8 cellular contexts compared by ENCODE assay signal in the genomic region with DNA sequence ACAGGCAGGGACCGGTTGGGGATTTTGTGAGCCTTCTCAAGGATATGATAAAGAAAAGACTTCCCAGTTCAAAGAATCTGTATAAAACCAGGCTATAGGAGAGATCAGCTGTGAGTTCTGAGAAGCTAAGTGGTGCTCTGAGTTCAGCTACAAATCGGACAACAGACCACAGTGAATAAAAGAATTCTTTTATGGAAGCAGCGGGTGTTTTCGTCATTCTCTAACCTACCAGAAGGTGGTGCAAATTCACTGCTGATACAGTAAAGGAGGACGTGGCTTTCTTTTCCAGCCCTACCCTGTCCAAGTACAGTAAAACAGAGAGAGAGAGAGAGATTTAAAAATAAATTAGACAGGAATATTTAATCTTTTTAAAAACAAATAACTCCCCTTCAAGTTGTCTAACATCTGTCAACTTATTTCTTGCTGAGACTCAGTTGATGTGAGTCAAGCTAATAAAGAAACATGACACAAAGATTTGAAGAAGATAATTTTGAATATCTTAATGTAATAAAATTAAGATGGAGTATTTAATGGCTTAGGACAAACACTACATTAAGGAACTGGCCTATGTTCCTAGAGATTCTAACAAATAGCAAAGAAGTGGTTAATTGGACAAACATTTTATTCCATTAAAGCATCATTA.
DNase-seq lines count a peak whose midpoint lies in the region; ATAC-seq and TF ChIP-seq lines count a peak whose summit lies in the region.

No MANE protein-coding gene starts in this region.

- ATAC-seq in GM18870 (IDR thresholded peaks at IDR 0.05; ENCODE audit: unreplicated experiment) (peak; percentile 51), HG03103 (IDR thresholded peaks at IDR 0.05; ENCODE audit: low read depth, unreplicated experiment) (peak; percentile 54), WTC11 (peak; percentile 60), omental fat pad (ENCODE audit: low FRiP score) (peak; percentile 88), HG02840 (IDR thresholded peaks at IDR 0.05; ENCODE audit: low FRiP score, unreplicated experiment) (no peak)

- H3K36me3 ChIP-seq in Caco-2 (ENCODE audit: control insufficient read depth, insufficient read depth, low read length): no peaks in the 10 kb centered on the region

- intact Hi-C loops in Caco-2 (cut with micrococcal nuclease; ENCODE audit: unreplicated experiment): loop anchor here (1.0 to 10.0 kb wide), 6 partner anchors 50 to 643 kb away; no protein-coding TSS in a partner anchor

- TF ChIP-seq CTCF in Caco-2 (IDR thresholded peaks at IDR 0.05; ENCODE audit: insufficient read depth in 1 of 2, low read depth in 1 of 2, low read length in 1 of 2, severe bottlenecking in 1 of 2, unreplicated experiment in 1 of 2) (peak; percentile 67 to 72), WTC11 (IDR thresholded peaks at IDR 0.05) (peak; percentile 58), fibroblast of the aortic adventitia (IDR thresholded peaks at IDR 0.05; ENCODE audit: insufficient read depth, low read length) (peak; percentile 74), omental fat pad (IDR thresholded peaks at IDR 0.05) (peak in 1 of 3 donors; percentile 32)

- H3K27ac Mint-ChIP-seq in Caco-2 (ENCODE audit: unreplicated experiment): no peak overlapping the region
- H3K27ac Mint-ChIP-seq in WTC11: no peak overlapping the region

- no peaks in the 10 kb centered on the region for H3K4me1 Mint-ChIP-seq in Caco-2 (ENCODE audit: low read depth, unreplicated experiment)
- H3K4me1 Mint-ChIP-seq in WTC11: peaks cover 33% of the 10 kb centered on the region

- DNase-seq in Caco-2 (peak in 1 of 2 experiments; percentile 63), NCI-H2171 treated with DMSO at 0.1 percent for 48 hours (lab: John Stamatoyannopoulos, UW) (peak; percentile 59), WTC11 (ENCODE audit: low spot score) (no peak), fibroblast of the aortic adventitia (ENCODE audit: low read depth) (peak; percentile 88), omental fat pad (ENCODE audit: low spot score) (no peak)

- CTCF ChIA-PET in Caco-2 (lab: Charles Lee) (interaction anchor here (0.6 to 1.0 kb wide), 4 partner anchors 14 to 175 kb away, joined by 3 to 4 read pairs (median 4); no protein-coding TSS in a partner anchor), WTC11 (lab: Charles Lee) (interaction anchor here (0.6 to 2.6 kb wide), 22 partner anchors 14 to 659 kb away, joined by 3 to 15 read pairs (median 4); no protein-coding TSS in a partner anchor)

- H3K4me3 ChIP-seq in Caco-2 (ENCODE audit: low read depth, low read length): no peak overlapping the region
- no peak overlapping the region for H3K4me3 ChIP-seq in fibroblast of the aortic adventitia (ENCODE audit: low read depth, low read length)

- no peaks in the 10 kb centered on the region for H3K4me1 ChIP-seq in Caco-2

- H3K27me3 Mint-ChIP-seq in Caco-2 (ENCODE audit: insufficient read depth, unreplicated experiment) (peaks cover 23% of the 10 kb centered on the region), WTC11 (ENCODE audit: low read depth) (peaks cover 29% of the 10 kb centered on the region)

- H3K36me3 Mint-ChIP-seq in Caco-2 (ENCODE audit: insufficient read depth, unreplicated experiment): no peaks in the 10 kb centered on the region
- no peaks in the 10 kb centered on the region for H3K36me3 Mint-ChIP-seq in WTC11

- no peaks in the 10 kb centered on the region for H3K9me3 ChIP-seq in Caco-2

- peaks cover 4% of the 10 kb centered on the region for H3K27me3 ChIP-seq in Caco-2 (replicated peaks; ENCODE audit: control insufficient read depth, insufficient read depth, low read length)

- H3K9me3 Mint-ChIP-seq in Caco-2 (ENCODE audit: unreplicated experiment): no peaks in the 10 kb centered on the region
- H3K9me3 Mint-ChIP-seq in WTC11: no peaks in the 10 kb centered on the region

- BruUV-seq in Caco-2 (replicated peaks; lab: Mats Ljungman, UMichigan): no TSS peak

- POLR2A ChIA-PET in Caco-2 (lab: Charles Lee): no interaction called here
- POLR2A ChIA-PET in WTC11 (lab: Charles Lee): no interaction called here

- H3K4me3 Mint-ChIP-seq in Caco-2 (ENCODE audit: unreplicated experiment): no peak overlapping the region
- H3K4me3 Mint-ChIP-seq in WTC11: no peak overlapping the region

TF ChIP-seq in WTC11, 78 proteins besides CTCF, POLR2A, EP300 and RAD21:
- TF ChIP-seq TEAD1 (CRISPR knock-in tag; IDR thresholded peaks at IDR 0.05): no peak
- TF ChIP-seq, protein P1, sequence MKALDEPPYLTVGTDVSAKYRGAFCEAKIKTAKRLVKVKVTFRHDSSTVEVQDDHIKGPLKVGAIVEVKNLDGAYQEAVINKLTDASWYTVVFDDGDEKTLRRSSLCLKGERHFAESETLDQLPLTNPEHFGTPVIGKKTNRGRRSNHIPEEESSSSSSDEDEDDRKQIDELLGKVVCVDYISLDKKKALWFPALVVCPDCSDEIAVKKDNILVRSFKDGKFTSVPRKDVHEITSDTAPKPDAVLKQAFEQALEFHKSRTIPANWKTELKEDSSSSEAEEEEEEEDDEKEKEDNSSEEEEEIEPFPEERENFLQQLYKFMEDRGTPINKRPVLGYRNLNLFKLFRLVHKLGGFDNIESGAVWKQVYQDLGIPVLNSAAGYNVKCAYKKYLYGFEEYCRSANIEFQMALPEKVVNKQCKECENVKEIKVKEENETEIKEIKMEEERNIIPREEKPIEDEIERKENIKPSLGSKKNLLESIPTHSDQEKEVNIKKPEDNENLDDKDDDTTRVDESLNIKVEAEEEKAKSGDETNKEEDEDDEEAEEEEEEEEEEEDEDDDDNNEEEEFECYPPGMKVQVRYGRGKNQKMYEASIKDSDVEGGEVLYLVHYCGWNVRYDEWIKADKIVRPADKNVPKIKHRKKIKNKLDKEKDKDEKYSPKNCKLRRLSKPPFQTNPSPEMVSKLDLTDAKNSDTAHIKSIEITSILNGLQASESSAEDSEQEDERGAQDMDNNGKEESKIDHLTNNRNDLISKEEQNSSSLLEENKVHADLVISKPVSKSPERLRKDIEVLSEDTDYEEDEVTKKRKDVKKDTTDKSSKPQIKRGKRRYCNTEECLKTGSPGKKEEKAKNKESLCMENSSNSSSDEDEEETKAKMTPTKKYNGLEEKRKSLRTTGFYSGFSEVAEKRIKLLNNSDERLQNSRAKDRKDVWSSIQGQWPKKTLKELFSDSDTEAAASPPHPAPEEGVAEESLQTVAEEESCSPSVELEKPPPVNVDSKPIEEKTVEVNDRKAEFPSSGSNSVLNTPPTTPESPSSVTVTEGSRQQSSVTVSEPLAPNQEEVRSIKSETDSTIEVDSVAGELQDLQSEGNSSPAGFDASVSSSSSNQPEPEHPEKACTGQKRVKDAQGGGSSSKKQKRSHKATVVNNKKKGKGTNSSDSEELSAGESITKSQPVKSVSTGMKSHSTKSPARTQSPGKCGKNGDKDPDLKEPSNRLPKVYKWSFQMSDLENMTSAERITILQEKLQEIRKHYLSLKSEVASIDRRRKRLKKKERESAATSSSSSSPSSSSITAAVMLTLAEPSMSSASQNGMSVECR (CRISPR knock-in tag; IDR thresholded peaks at IDR 0.05; ENCODE audit: borderline replicate concordance): no peak
- TF ChIP-seq, protein P2, sequence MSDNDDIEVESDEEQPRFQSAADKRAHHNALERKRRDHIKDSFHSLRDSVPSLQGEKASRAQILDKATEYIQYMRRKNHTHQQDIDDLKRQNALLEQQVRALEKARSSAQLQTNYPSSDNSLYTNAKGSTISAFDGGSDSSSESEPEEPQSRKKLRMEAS (CRISPR knock-in tag; IDR thresholded peaks at IDR 0.05): no peak

Comparison
In these comparisons a context has a peak if more than half of its experiments do, and no peak if none do; other contexts are left out.
1. DNase-seq: peak in NCI-H2171 treated with DMSO at 0.1 percent for 48 hours (single experiment) and fibroblast of the aortic adventitia (single experiment); none in WTC11 (single experiment) and omental fat pad (single experiment).